Comparison of ENCODE assay signal across 8 cellular contexts in the genomic region with DNA sequence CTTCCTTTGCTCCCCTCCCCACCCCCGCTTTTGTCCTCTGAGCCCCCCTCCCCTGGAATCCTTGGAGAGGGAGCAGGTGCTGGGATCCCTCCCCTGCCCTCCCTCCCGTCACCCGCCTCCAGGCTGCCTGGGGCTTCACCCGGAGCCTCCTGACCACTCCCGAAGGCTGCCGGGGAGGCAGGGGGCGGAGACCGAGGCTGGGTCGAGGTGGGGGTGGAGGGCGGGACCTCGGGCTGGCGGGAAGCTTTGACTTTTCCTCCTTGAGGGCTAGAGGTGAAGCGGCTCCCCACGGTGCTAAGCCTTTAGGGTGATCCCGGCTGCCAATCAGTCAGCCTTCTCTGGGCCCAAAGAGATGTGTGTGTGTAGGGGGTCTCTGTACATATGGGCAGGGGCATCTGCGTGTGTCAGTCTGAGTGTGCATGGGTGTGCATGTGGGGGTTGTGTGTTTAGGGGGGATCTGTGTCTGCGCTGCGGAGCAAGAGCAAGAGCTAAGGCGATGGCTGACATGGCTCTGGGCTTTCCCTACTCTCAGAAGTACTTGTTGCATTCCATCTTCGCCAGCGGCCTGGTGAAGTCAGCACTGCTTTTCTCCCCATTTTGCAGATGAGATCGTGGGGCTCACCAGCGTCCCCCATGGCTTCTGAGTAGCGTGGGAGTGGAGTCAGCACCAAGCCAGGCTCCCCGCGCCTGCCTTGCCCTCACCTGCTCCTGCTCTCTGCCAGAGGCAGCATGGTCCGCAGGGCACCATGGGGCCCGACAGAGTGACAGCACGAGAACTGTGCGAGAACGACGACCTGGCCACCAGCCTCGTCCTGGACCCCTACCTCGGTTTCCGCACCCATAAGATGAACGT. TPM values are rescaled to one million over a fixed set of nuclear protein-coding genes. Genes with fewer than 3 reads are reported as not detected.
DNase-seq lines count a peak whose midpoint lies in the region; ATAC-seq and TF ChIP-seq lines count a peak whose summit lies in the region.

No MANE protein-coding gene starts in this region.

- H3K4me1 Mint-ChIP-seq in CD4-positive, CD25-positive, alpha-beta regulatory T cell = peaks cover 5 to 28% (median 14%) of the 10 kb centered on the region in 4 donors
- peaks cover 6 to 10% (median 7%) of the 10 kb centered on the region in 3 donors for H3K4me1 Mint-ChIP-seq in IgD-negative memory B cell

- peak overlapping the region; percentile 89 for H3K27ac ChIP-seq in CD4-positive, CD25-positive, alpha-beta regulatory T cell (ENCODE audit: insufficient read depth, low read length, poor library complexity, severe bottlenecking)
- H3K27ac ChIP-seq in heart left ventricle = peak overlapping the region in 2 of 12 donors; percentile 29 to 94

- H3K36me3 Mint-ChIP-seq in CD4-positive, CD25-positive, alpha-beta regulatory T cell = peaks cover 11% of the 10 kb centered on the region
- H3K36me3 Mint-ChIP-seq in IgD-negative memory B cell = no peaks in the 10 kb centered on the region

- peaks cover 29% of the 10 kb centered on the region for H3K27me3 Mint-ChIP-seq in CD4-positive, CD25-positive, alpha-beta regulatory T cell
- H3K27me3 Mint-ChIP-seq in IgD-negative memory B cell = peaks cover 16% of the 10 kb centered on the region

- H3K9me3 Mint-ChIP-seq in CD4-positive, CD25-positive, alpha-beta regulatory T cell = peaks cover 0 to 1% (median 0%) of the 10 kb centered on the region in 7 donors
- H3K9me3 Mint-ChIP-seq in IgD-negative memory B cell = peaks cover 0 to 2% (median 0%) of the 10 kb centered on the region in 3 donors

- WGBS in heart left ventricle, 4 donors = 49 to 72% (median 54%) methylated on average over 18 to 36 of the region's 36 CpGs

- H3K27ac Mint-ChIP-seq in CD4-positive, CD25-positive, alpha-beta regulatory T cell = peak overlapping the region in 2 of 3 donors; percentile 83 to 100
- peak overlapping the region in 1 of 3 donors; percentile 27 for H3K27ac Mint-ChIP-seq in IgD-negative memory B cell

- H3K9me3 ChIP-seq in CD4-positive, CD25-positive, alpha-beta regulatory T cell (ENCODE audit: control insufficient read depth in 2 of 2, low read length in 2 of 2) = no peaks in the 10 kb centered on the region
- no peaks in the 10 kb centered on the region for H3K9me3 ChIP-seq in heart left ventricle

- H3K36me3 ChIP-seq in CD4-positive, CD25-positive, alpha-beta regulatory T cell (ENCODE audit: control insufficient read depth, insufficient read depth, low read length) = no peaks in the 10 kb centered on the region
- peaks cover 0 to 27% (median 11%) of the 10 kb centered on the region in 9 donors for H3K36me3 ChIP-seq in heart left ventricle

- no peak for TF ChIP-seq CTCF in heart left ventricle (IDR thresholded peaks at IDR 0.05)

- ATAC-seq in CD4-positive, CD25-positive, alpha-beta regulatory T cell (ENCODE audit: low read depth in 2 of 2) = no peak
- ATAC-seq in heart left ventricle = peak in 1 of 4 donors; percentile 16
- no peak for ATAC-seq in HG03025 (IDR thresholded peaks at IDR 0.05; ENCODE audit: low FRiP score, unreplicated experiment)

- no peak overlapping the region for H3K4me3 ChIP-seq in CD4-positive, CD25-positive, alpha-beta regulatory T cell (ENCODE audit: low read depth, low read length)
- H3K4me3 ChIP-seq in heart left ventricle = peak overlapping the region in 11 of 12 donors; percentile 52 to 94 (median 74)

- no peaks in the 10 kb centered on the region for H3K27me3 ChIP-seq in CD4-positive, CD25-positive, alpha-beta regulatory T cell (ENCODE audit: control insufficient read depth, insufficient read depth, low read length)
- no peaks in the 10 kb centered on the region for H3K27me3 ChIP-seq in heart left ventricle

- peaks cover 27% of the 10 kb centered on the region for H3K4me1 ChIP-seq in CD4-positive, CD25-positive, alpha-beta regulatory T cell (ENCODE audit: control insufficient read depth, insufficient read depth, low read length, poor library complexity, severe bottlenecking)
- peaks cover 0 to 36% (median 16%) of the 10 kb centered on the region in 12 donors for H3K4me1 ChIP-seq in heart left ventricle

- intact Hi-C loops in heart left ventricle (cut with DNase I) = no loop called here

- DNase-seq in CD4-positive, CD25-positive, alpha-beta regulatory T cell = peak; percentile 13 to 62 (median 44)
- DNase-seq in RKO (ENCODE audit: low spot score) = peak; percentile 72
- peak; percentile 59 for DNase-seq in activated naive CD4-positive, alpha-beta T cell treated with anti-CD3 and anti-CD28 coated beads, Interleukin-2, amount 50 U/mL, for 16 hours
- peak; percentile 73 to 83 (median 81) for DNase-seq in heart left ventricle
- DNase-seq in putamen (ENCODE audit: low spot score) = peak; percentile 69
- DNase-seq in NCI-H1930 (lab: John Stamatoyannopoulos, UW) = no peak

- TF ChIP-seq POLR2A in heart left ventricle (IDR thresholded peaks at IDR 0.05) = no peak

- H3K4me3 Mint-ChIP-seq in CD4-positive, CD25-positive, alpha-beta regulatory T cell = peak overlapping the region; percentile 71 to 93 (median 83)
- H3K4me3 Mint-ChIP-seq in IgD-negative memory B cell = peak overlapping the region; percentile 41 to 95 (median 84)

RNA-seq across cellular contexts. Expression of gene KMT5C, which starts 1.7 kb away (rescaled TPM):
- total RNA-seq in CD4-positive, CD25-positive, alpha-beta regulatory T cell = 69.6 TPM
- 1 to 10 TPM in 3 of 4 donors, under 1 TPM in 1; 0.98 to 1.6 (median 1.2) TPM for polyA plus RNA-seq in CD4-positive, CD25-positive, alpha-beta regulatory T cell
- polyA plus RNA-seq in IgD-negative memory B cell (2.3 TPM), heart left ventricle (1 to 10 TPM; 3.3 to 6.2 TPM)
- total RNA-seq in heart left ventricle = 10 to 100 TPM in 1 of 9 donors, 1 to 10 TPM in 8; 3.6 to 10.8 (median 7.2) TPM

RNA-seq across cellular contexts. Expression of gene COX6B2, which starts 13.1 kb away (rescaled TPM):
- total RNA-seq in CD4-positive, CD25-positive, alpha-beta regulatory T cell = 0.57 TPM
- not detected for polyA plus RNA-seq in CD4-positive, CD25-positive, alpha-beta regulatory T cell
- not detected for polyA plus RNA-seq in IgD-negative memory B cell
- under 1 TPM in 1 of 9 donors, not detected in 8; 0.16 TPM for total RNA-seq in heart left ventricle
- polyA plus RNA-seq in heart left ventricle = not detected

RNA-seq across cellular contexts. Expression of gene TMEM150B, which starts 16.3 kb away (rescaled TPM):
- total RNA-seq in CD4-positive, CD25-positive, alpha-beta regulatory T cell = 2.1 TPM
- not detected for polyA plus RNA-seq in CD4-positive, CD25-positive, alpha-beta regulatory T cell
- polyA plus RNA-seq in IgD-negative memory B cell = not detected
- total RNA-seq in heart left ventricle = 10 to 100 TPM in 1 of 9 donors, 1 to 10 TPM in 4, under 1 TPM in 3, not detected in 1; 0.43 to 14.1 (median 1.2) TPM
- polyA plus RNA-seq in heart left ventricle = under 1 TPM; 0.72 to 0.79 TPM

RNA-seq across cellular contexts. Expression of gene GARIN5B, which starts 21.6 kb away (rescaled TPM):
- total RNA-seq in CD4-positive, CD25-positive, alpha-beta regulatory T cell = not detected
- polyA plus RNA-seq in CD4-positive, CD25-positive, alpha-beta regulatory T cell = not detected
- polyA plus RNA-seq in IgD-negative memory B cell (not detected), heart left ventricle (not detected)
- total RNA-seq in heart left ventricle = not detected

RNA-seq across cellular contexts. Expression of gene IL11, which starts 28.8 kb away (rescaled TPM):
- total RNA-seq in CD4-positive, CD25-positive, alpha-beta regulatory T cell = not detected
- not detected for polyA plus RNA-seq in CD4-positive, CD25-positive, alpha-beta regulatory T cell
- polyA plus RNA-seq in IgD-negative memory B cell (not detected), heart left ventricle (under 1 TPM in 1 of 2 donors, not detected in 1; 0.25 TPM)
- under 1 TPM in 2 of 9 donors, not detected in 7; 0.11 to 0.43 TPM for total RNA-seq in heart left ventricle

Comparison
In these comparisons a context has a peak if more than half of its experiments do, and no peak if none do; other contexts are left out.
1. DNase-seq: peak in CD4-positive, CD25-positive, alpha-beta regulatory T cell (3 of 3), RKO (single experiment), activated naive CD4-positive, alpha-beta T cell treated with anti-CD3 and anti-CD28 coated beads, Interleukin-2, amount 50 U/mL, for 16 hours (single experiment), heart left ventricle (5 of 5) and putamen (single experiment); none in NCI-H1930 (0 of 2).